In the genomic region with DNA sequence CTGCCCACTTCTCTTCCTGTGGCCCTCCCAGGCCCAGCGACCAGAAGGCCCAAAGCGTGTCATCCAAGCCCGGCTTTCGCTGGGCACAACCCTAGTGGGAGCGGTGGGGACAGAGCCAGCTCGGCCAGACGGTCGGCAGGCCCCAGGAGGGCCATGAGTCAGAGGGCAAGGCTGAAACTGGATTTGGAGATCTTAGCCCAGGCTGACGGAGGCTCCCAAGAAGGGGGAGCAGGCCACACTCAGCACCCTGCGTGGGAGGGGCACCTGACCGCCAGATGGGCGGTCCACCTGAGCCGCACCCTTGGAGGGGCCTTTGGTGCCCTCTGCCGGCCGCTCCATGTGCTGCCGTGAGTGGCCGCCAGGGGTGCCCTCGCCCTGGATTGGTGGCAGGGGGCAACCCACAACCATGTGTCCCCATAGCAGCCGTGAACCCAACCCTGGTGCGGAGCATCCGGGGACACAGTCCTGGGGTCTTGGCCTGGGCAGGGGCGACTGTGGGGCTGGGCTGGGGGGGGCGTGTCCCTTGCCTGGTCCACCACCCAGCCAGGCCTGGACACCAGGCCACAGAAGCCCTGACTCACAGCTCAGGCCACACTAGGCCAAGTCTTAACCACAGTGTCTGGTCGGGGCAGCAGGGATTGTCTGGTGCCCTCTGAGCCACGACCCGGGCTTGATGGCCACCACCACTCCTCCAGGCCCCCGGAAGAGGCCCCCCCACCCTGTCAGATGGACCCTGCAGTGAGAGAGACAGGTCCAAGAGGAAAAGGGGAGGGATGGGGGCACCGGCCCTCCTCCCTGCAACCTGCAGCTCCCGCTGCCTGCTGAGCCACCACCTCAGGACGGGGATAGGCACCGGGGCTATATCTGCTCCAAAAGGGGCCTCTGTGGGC, we compare ENCODE assay signal across 1 cellular context.
A peak's percentile ranks its signal among the peaks of the same experiment; 100 is the strongest.
TF ChIP-seq lines count a peak whose summit lies in the region.

No MANE protein-coding gene starts in this region.

TF ChIP-seq in HepG2, 621 proteins besides CTCF, POLR2A, EP300 and RAD21 (continued from another document and continues in another):
- no peak for TF ChIP-seq ZFP62 (CRISPR knock-in tag; IDR thresholded peaks at IDR 0.05)
- TF ChIP-seq, protein P1, sequence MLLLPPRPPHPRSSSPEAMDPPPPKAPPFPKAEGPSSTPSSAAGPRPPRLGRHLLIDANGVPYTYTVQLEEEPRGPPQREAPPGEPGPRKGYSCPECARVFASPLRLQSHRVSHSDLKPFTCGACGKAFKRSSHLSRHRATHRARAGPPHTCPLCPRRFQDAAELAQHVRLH (CRISPR knock-in tag; IDR thresholded peaks at IDR 0.05; ENCODE audit: borderline replicate concordance, low read depth), result peak; percentile 47; the same call in 1 of the 2 replicates
- TF ChIP-seq ZNF24 (IDR thresholded peaks at IDR 0.05), result no peak
- TF ChIP-seq, protein P2, sequence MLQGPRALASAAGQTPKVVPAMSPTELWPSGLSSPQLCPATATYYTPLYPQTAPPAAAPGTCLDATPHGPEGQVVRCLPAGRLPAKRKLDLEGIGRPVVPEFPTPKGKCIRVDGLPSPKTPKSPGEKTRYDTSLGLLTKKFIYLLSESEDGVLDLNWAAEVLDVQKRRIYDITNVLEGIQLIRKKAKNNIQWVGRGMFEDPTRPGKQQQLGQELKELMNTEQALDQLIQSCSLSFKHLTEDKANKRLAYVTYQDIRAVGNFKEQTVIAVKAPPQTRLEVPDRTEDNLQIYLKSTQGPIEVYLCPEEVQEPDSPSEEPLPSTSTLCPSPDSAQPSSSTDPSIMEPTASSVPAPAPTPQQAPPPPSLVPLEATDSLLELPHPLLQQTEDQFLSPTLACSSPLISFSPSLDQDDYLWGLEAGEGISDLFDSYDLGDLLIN (CRISPR knock-in tag; IDR thresholded peaks at IDR 0.05; ENCODE audit: borderline replicate concordance), result no peak
- TF ChIP-seq, protein P3, sequence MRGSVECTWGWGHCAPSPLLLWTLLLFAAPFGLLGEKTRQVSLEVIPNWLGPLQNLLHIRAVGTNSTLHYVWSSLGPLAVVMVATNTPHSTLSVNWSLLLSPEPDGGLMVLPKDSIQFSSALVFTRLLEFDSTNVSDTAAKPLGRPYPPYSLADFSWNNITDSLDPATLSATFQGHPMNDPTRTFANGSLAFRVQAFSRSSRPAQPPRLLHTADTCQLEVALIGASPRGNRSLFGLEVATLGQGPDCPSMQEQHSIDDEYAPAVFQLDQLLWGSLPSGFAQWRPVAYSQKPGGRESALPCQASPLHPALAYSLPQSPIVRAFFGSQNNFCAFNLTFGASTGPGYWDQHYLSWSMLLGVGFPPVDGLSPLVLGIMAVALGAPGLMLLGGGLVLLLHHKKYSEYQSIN (CRISPR knock-in tag; IDR thresholded peaks at IDR 0.05; ENCODE audit: borderline replicate concordance), result no peak
- TF ChIP-seq U2AF1 (optimal IDR thresholded peaks at IDR 0.05; ENCODE audit: low read depth, low read length), result peak; percentile 75
- TF ChIP-seq TARDBP (CRISPR knock-in tag; IDR thresholded peaks at IDR 0.05), result peak; percentile 66; the same call in 1 of the 2 replicates
- no peak for TF ChIP-seq ZKSCAN1 (IDR thresholded peaks at IDR 0.05; ENCODE audit: low read length)
- TF ChIP-seq, protein P4, sequence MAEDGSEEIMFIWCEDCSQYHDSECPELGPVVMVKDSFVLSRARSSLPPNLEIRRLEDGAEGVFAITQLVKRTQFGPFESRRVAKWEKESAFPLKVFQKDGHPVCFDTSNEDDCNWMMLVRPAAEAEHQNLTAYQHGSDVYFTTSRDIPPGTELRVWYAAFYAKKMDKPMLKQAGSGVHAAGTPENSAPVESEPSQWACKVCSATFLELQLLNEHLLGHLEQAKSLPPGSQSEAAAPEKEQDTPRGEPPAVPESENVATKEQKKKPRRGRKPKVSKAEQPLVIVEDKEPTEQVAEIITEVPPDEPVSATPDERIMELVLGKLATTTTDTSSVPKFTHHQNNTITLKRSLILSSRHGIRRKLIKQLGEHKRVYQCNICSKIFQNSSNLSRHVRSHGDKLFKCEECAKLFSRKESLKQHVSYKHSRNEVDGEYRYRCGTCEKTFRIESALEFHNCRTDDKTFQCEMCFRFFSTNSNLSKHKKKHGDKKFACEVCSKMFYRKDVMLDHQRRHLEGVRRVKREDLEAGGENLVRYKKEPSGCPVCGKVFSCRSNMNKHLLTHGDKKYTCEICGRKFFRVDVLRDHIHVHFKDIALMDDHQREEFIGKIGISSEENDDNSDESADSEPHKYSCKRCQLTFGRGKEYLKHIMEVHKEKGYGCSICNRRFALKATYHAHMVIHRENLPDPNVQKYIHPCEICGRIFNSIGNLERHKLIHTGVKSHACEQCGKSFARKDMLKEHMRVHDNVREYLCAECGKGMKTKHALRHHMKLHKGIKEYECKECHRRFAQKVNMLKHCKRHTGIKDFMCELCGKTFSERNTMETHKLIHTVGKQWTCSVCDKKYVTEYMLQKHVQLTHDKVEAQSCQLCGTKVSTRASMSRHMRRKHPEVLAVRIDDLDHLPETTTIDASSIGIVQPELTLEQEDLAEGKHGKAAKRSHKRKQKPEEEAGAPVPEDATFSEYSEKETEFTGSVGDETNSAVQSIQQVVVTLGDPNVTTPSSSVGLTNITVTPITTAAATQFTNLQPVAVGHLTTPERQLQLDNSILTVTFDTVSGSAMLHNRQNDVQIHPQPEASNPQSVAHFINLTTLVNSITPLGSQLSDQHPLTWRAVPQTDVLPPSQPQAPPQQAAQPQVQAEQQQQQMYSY (CRISPR knock-in tag; IDR thresholded peaks at IDR 0.05), result no peak
- no peak for TF ChIP-seq MAFF (IDR thresholded peaks at IDR 0.05; ENCODE audit: low read depth, low read length)
- 0 out of 2 replicates have a peak, but pooled peaks have one; percentile 77 for TF ChIP-seq TMF1 (CRISPR knock-in tag; IDR thresholded peaks at IDR 0.05; ENCODE audit: low read depth)
- TF ChIP-seq SP5 (CRISPR knock-in tag; IDR thresholded peaks at IDR 0.05; ENCODE audit: borderline replicate concordance, low read depth), result peak; percentile 89
- TF ChIP-seq, protein P5, sequence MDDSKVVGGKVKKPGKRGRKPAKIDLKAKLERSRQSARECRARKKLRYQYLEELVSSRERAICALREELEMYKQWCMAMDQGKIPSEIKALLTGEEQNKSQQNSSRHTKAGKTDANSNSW (CRISPR knock-in tag; IDR thresholded peaks at IDR 0.05; ENCODE audit: borderline replicate concordance), result no peak
- TF ChIP-seq ZNF34 (CRISPR knock-in tag; IDR thresholded peaks at IDR 0.05; ENCODE audit: borderline replicate concordance), result no peak
- no peak for TF ChIP-seq PCBP2 (optimal IDR thresholded peaks at IDR 0.05; ENCODE audit: low read depth, low read length, poor library complexity, severe bottlenecking)
- TF ChIP-seq BCL3 (CRISPR knock-in tag; IDR thresholded peaks at IDR 0.05), result no peak
- no peak for TF ChIP-seq U2AF2 (IDR thresholded peaks at IDR 0.05; ENCODE audit: low read depth, low read length)
- no peak for TF ChIP-seq SNRNP70 (IDR thresholded peaks at IDR 0.05; ENCODE audit: low read depth, low read length)
- TF ChIP-seq, protein P6, sequence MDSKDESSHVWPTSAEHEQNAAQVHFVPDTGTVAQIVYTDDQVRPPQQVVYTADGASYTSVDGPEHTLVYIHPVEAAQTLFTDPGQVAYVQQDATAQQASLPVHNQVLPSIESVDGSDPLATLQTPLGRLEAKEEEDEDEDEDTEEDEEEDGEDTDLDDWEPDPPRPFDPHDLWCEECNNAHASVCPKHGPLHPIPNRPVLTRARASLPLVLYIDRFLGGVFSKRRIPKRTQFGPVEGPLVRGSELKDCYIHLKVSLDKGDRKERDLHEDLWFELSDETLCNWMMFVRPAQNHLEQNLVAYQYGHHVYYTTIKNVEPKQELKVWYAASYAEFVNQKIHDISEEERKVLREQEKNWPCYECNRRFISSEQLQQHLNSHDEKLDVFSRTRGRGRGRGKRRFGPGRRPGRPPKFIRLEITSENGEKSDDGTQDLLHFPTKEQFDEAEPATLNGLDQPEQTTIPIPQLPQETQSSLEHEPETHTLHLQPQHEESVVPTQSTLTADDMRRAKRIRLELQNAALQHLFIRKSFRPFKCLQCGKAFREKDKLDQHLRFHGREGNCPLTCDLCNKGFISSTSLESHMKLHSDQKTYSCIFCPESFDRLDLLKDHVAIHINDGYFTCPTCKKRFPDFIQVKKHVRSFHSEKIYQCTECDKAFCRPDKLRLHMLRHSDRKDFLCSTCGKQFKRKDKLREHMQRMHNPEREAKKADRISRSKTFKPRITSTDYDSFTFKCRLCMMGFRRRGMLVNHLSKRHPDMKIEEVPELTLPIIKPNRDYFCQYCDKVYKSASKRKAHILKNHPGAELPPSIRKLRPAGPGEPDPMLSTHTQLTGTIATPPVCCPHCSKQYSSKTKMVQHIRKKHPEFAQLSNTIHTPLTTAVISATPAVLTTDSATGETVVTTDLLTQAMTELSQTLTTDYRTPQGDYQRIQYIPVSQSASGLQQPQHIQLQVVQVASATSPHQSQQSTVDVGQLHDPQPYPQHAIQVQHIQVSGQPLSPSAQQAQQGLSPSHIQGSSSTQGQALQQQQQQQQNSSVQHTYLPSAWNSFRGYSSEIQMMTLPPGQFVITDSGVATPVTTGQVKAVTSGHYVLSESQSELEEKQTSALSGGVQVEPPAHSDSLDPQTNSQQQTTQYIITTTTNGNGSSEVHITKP (CRISPR knock-in tag; IDR thresholded peaks at IDR 0.05; ENCODE audit: low read depth), result no peak; the same call in 1 of the 2 replicates
- TF ChIP-seq MXD1 (CRISPR knock-in tag; IDR thresholded peaks at IDR 0.05), result peak; percentile 51; the same call in 1 of the 2 replicates
- TF ChIP-seq SOX6 (IDR thresholded peaks at IDR 0.05), result no peak
- peak; percentile 69 for TF ChIP-seq SOX6 (CRISPR knock-in tag; IDR thresholded peaks at IDR 0.05)
- TF ChIP-seq GFI1 (CRISPR knock-in tag; IDR thresholded peaks at IDR 0.05; ENCODE audit: borderline replicate concordance), result no peak
- TF ChIP-seq, protein P7, sequence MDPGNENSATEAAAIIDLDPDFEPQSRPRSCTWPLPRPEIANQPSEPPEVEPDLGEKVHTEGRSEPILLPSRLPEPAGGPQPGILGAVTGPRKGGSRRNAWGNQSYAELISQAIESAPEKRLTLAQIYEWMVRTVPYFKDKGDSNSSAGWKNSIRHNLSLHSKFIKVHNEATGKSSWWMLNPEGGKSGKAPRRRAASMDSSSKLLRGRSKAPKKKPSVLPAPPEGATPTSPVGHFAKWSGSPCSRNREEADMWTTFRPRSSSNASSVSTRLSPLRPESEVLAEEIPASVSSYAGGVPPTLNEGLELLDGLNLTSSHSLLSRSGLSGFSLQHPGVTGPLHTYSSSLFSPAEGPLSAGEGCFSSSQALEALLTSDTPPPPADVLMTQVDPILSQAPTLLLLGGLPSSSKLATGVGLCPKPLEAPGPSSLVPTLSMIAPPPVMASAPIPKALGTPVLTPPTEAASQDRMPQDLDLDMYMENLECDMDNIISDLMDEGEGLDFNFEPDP (CRISPR knock-in tag; conservative IDR thresholded peaks at IDR 0.05), result no peak
- TF ChIP-seq, protein P8, sequence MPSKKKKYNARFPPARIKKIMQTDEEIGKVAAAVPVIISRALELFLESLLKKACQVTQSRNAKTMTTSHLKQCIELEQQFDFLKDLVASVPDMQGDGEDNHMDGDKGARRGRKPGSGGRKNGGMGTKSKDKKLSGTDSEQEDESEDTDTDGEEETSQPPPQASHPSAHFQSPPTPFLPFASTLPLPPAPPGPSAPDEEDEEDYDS (CRISPR knock-in tag; IDR thresholded peaks at IDR 0.05), result peak; percentile 23; the same call in 1 of the 2 replicates
- TF ChIP-seq, protein P9, sequence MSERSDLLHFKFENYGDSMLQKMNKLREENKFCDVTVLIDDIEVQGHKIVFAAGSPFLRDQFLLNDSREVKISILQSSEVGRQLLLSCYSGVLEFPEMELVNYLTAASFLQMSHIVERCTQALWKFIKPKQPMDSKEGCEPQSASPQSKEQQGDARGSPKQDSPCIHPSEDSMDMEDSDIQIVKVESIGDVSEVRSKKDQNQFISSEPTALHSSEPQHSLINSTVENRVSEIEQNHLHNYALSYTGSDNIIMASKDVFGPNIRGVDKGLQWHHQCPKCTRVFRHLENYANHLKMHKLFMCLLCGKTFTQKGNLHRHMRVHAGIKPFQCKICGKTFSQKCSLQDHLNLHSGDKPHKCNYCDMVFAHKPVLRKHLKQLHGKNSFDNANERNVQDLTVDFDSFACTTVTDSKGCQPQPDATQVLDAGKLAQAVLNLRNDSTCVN (CRISPR knock-in tag; IDR thresholded peaks at IDR 0.05; ENCODE audit: borderline replicate concordance), result peak; percentile 34; the same call in 1 of the 2 replicates
- TF ChIP-seq ZNF878 (CRISPR knock-in tag; IDR thresholded peaks at IDR 0.05), result no peak
- no peak for TF ChIP-seq JARID2 (CRISPR knock-in tag; IDR thresholded peaks at IDR 0.05; ENCODE audit: insufficient replicate concordance)
- TF ChIP-seq, protein P10, sequence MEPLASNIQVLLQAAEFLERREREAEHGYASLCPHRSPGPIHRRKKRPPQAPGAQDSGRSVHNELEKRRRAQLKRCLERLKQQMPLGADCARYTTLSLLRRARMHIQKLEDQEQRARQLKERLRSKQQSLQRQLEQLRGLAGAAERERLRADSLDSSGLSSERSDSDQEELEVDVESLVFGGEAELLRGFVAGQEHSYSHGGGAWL (CRISPR knock-in tag; IDR thresholded peaks at IDR 0.05), result peak; percentile 49; the same call in 1 of the 2 replicates
- TF ChIP-seq JDP2 (CRISPR knock-in tag; IDR thresholded peaks at IDR 0.05; ENCODE audit: borderline replicate concordance), result no peak
- peak; percentile 31; the same call in 1 of the 2 replicates for TF ChIP-seq ZNF766 (CRISPR knock-in tag; IDR thresholded peaks at IDR 0.05; ENCODE audit: borderline replicate concordance)
- TF ChIP-seq ZNF431 (CRISPR knock-in tag; IDR thresholded peaks at IDR 0.05; ENCODE audit: borderline replicate concordance, low read depth), result 0 out of 2 replicates have a peak, but pooled peaks have one; percentile 32
- TF ChIP-seq ZNF850 (CRISPR knock-in tag; conservative IDR thresholded peaks at IDR 0.05), result no peak
- TF ChIP-seq ZNF282 (IDR thresholded peaks at IDR 0.05; ENCODE audit: partially characterized antibody), result no peak
- no peak for TF ChIP-seq HNRNPH1 (optimal IDR thresholded peaks at IDR 0.05; ENCODE audit: low read depth, low read length)
- no peak for TF ChIP-seq SP140L (CRISPR knock-in tag; IDR thresholded peaks at IDR 0.05; ENCODE audit: borderline replicate concordance)
- no peak for TF ChIP-seq PLSCR1 (CRISPR knock-in tag; IDR thresholded peaks at IDR 0.05; ENCODE audit: borderline replicate concordance)
- TF ChIP-seq ELF1 (CRISPR knock-in tag; IDR thresholded peaks at IDR 0.05), result peak; percentile 15; the same call in 1 of the 2 replicates
- peak; percentile 35; the same call in 1 of the 2 replicates for TF ChIP-seq ZNF768 (CRISPR knock-in tag; IDR thresholded peaks at IDR 0.05)
